22 cellular contexts compared by ENCODE assay signal in the genomic region with DNA sequence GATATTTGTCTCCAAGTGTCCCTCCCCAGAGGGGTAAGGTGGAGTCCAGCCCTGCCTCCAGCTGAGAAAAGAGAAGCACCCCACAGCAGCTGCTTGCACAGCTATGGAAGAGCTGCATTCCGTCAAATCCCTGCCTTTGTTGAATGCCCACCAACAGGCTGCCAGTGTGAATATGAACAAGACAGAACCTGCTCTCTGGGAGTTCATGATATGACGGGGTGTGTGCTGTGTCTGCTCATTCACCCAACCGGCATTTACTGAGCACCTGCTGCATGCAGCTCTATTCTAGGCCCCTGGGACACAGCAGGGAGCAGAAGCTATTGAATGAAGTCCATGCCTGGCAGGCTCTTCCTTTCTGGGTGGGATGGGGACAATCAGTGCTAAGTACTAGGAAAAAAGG.
A peak's percentile ranks its signal among the peaks of the same experiment; 100 is the strongest.
DNase-seq lines count a peak whose midpoint lies in the region; ATAC-seq, FAIRE-seq and TF ChIP-seq lines count a peak whose summit lies in the region.
"Had no signal": no experiment of that assay in that cellular context is flagged by ENCODE, and none has a peak within 500 bp of the region (broad histone marks: within the 10 kb centered on the region; RNA-seq: fewer than 3 reads in every experiment).

No MANE protein-coding gene starts in this region.

- TF ChIP-seq POLR2A in spleen (IDR thresholded peaks at IDR 0.05): no peak

- 92 to 97% (median 93%) methylated on average over 3 of the region's 3 CpGs for WGBS in spleen, 5 donors

- TF ChIP-seq CTCF in HEK293 (tag by site-specific recombination; IDR thresholded peaks at IDR 0.05) (no peak), spleen (IDR thresholded peaks at IDR 0.05 in 8 of 11, conservative IDR thresholded peaks at IDR 0.05 in 3 of 11) (no peak)

- intact Hi-C loops in spleen (cut with DNase I; ENCODE audit: low total_unique reads): no loop called here

- peak; percentile 35 for DNase-seq in islet precursor cell
- peak; percentile 9 for DNase-seq in spleen
- DNase-seq in RCC 7860 (ENCODE audit: low spot score): no peak
- DNase-seq in substantia nigra (lab: John Stamatoyannopoulos, UW): no peak
- no peak for DNase-seq in stimulated activated CD4-positive, alpha-beta T cell treated with anti-CD3 and anti-CD28 coated beads, Interleukin-12 subunit alpha, Interleukin-12 subunit beta, amount 100 ng/mL, for 4 hours
- DNase-seq: CD4-positive, CD25-positive, alpha-beta regulatory T cell; H9; KG1; NCI-H1092 treated with DMSO at 0.1 percent for 48 hours; NCI-H146; NCI-H2029; NCI-H2227 treated with DMSO at 0.1 percent for 48 hours; NCI-H510A treated with DMSO at 0.1 percent for 48 hours; NCI-H774; NK-92 treated with Interleukin-12 subunit alpha and Interleukin-12 subunit beta, amount 100 ng/mL, for 24 hours; SIG-M5 had no signal

- CTCF ChIA-PET in HEK293 (lab: Yijun Ruan, JAX): interaction anchor here (0.8 kb wide), 1 partner anchor 240 kb away, joined by 3 read pairs; no protein-coding TSS in a partner anchor

- H3K27ac Mint-ChIP-seq in activated T-helper 17 cell treated with anti-CD3 and anti-CD28 coated beads, Interleukin-2, amount 50 U/mL, for 72 hours: peak overlapping the region; percentile 42
- H3K27ac Mint-ChIP-seq: B cell; CD4-positive, CD25-positive, alpha-beta regulatory T cell; H9 had no signal

- H3K9me3 ChIP-seq in HEK293 (ENCODE audit: control insufficient read depth, insufficient read depth, low read depth, low read length) (no peaks in the 10 kb centered on the region), spleen (no peaks in the 10 kb centered on the region)
- H3K9me3 ChIP-seq: A549 had no signal

- no peak overlapping the region for H3K4me3 Mint-ChIP-seq in activated T-helper 17 cell treated with anti-CD3 and anti-CD28 coated beads, Interleukin-2, amount 50 U/mL, for 72 hours
- H3K4me3 Mint-ChIP-seq: B cell; CD4-positive, CD25-positive, alpha-beta regulatory T cell; H9 had no signal

- ATAC-seq in activated T-helper 17 cell treated with anti-CD3 and anti-CD28 coated beads, Interleukin-2, amount 50 U/mL, for 72 hours (replicated peaks): no peak
- ATAC-seq in HG03378 (IDR thresholded peaks at IDR 0.05; ENCODE audit: unreplicated experiment): no peak
- ATAC-seq: A549, GM12878 had no signal

- no peaks in the 10 kb centered on the region for H3K9me3 Mint-ChIP-seq in activated T-helper 17 cell treated with anti-CD3 and anti-CD28 coated beads, Interleukin-2, amount 50 U/mL, for 72 hours
- H3K9me3 Mint-ChIP-seq: H9 had no signal

- H3K36me3 Mint-ChIP-seq in activated T-helper 17 cell treated with anti-CD3 and anti-CD28 coated beads, Interleukin-2, amount 50 U/mL, for 72 hours (ENCODE audit: low read depth): no peaks in the 10 kb centered on the region
- H3K36me3 Mint-ChIP-seq: CD4-positive, CD25-positive, alpha-beta regulatory T cell had no signal

- no peak overlapping the region for H3K27ac ChIP-seq in HEK293 (ENCODE audit: extremely low read depth, low read depth, low read length)
- H3K27ac ChIP-seq in spleen: peak overlapping the region in 3 of 8 donors; percentile 2 to 57 (median 27)
- H3K27ac ChIP-seq in substantia nigra (ENCODE audit: low read depth, low read length, poor library complexity, severe bottlenecking): no peak overlapping the region
- H3K27ac ChIP-seq: A549 had no signal

- POLR2A ChIA-PET in HEK293 (lab: Yijun Ruan, JAX): no interaction called here

- no peak overlapping the region for H3K4me3 ChIP-seq in HEK293 (ENCODE audit: low read depth, low read length)
- H3K4me3 ChIP-seq in spleen: no peak overlapping the region
- H3K4me3 ChIP-seq: A549, GM12878 had no signal

- FAIRE-seq in RCC 7860 (lab: Jason Lieb, UNC): no peak
- FAIRE-seq: A549, GM12878 had no signal

- no peaks in the 10 kb centered on the region for H3K36me3 ChIP-seq in HEK293 (ENCODE audit: control insufficient read depth in 2 of 2, insufficient read depth in 1 of 2, low read length in 2 of 2)
- H3K36me3 ChIP-seq in spleen: no peaks in the 10 kb centered on the region

- peaks cover 0 to 15% (median 0%) of the 10 kb centered on the region in 7 donors for H3K27me3 ChIP-seq in spleen (replicated peaks in 1 of 7)

- H3K4me1 ChIP-seq in HEK293 (ENCODE audit: control insufficient read depth, insufficient read depth, low read length) (no peaks in the 10 kb centered on the region), spleen (peaks cover 5 to 27% (median 17%) of the 10 kb centered on the region in 6 donors)
- H3K4me1 ChIP-seq: A549 had no signal

- no peaks in the 10 kb centered on the region for H3K27me3 Mint-ChIP-seq in activated T-helper 17 cell treated with anti-CD3 and anti-CD28 coated beads, Interleukin-2, amount 50 U/mL, for 72 hours

- no peaks in the 10 kb centered on the region for H3K4me1 Mint-ChIP-seq in activated T-helper 17 cell treated with anti-CD3 and anti-CD28 coated beads, Interleukin-2, amount 50 U/mL, for 72 hours
- H3K4me1 Mint-ChIP-seq: B cell; CD4-positive, CD25-positive, alpha-beta regulatory T cell had no signal

TF ChIP-seq in HEK293, 187 proteins besides CTCF, POLR2A, EP300 and RAD21:
- peak; percentile 57 for TF ChIP-seq ZIC2 (tag by site-specific recombination; IDR thresholded peaks at IDR 0.05)
- no peak for TF ChIP-seq ZNF391 (tag by site-specific recombination; IDR thresholded peaks at IDR 0.05; ENCODE audit: borderline replicate concordance, low read depth)

Comparison
In these comparisons a context has a peak if more than half of its experiments do, and no peak if none do; other contexts are left out.
1. DNase-seq: peak in islet precursor cell (single experiment) and spleen (single experiment); none in RCC 7860 (single experiment), substantia nigra (0 of 49) and stimulated activated CD4-positive, alpha-beta T cell treated with anti-CD3 and anti-CD28 coated beads, Interleukin-12 subunit alpha, Interleukin-12 subunit beta, amount 100 ng/mL, for 4 hours (single experiment).